1 cellular context compared by ENCODE assay signal in the genomic region with DNA sequence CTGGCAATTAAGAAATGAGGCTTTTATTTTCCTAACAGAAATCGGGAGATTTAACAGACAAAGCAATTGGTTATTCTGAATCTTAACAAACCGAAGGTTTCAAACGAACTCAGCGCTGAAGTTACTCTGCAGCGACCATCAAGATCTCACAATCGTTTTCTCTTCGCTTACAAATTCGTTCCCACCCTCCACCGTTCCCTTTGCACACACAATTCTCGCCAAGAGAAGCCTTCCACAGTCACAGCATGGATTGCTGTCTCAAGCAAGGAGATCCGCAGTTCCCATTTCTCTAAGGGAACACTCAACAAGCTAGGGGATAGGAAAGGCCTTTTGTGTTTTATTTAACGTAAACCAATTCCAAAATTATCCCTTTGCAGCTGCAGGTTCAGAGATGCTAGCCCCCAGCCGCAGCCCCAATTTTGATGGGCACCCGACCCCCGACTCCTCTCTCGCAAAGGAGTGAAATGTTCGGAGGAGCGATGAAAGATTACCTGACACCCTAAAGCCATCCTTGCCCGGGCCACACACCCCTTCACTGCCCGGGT.
TF ChIP-seq lines count a peak whose summit lies in the region.

No MANE protein-coding gene starts in this region.

TF ChIP-seq in HepG2, 621 proteins besides CTCF, POLR2A, EP300 and RAD21:
- TF ChIP-seq ZNF878 (CRISPR knock-in tag; IDR thresholded peaks at IDR 0.05), result 0 out of 2 replicates have a peak, but pooled peaks have one; percentile 8
- 0 out of 2 replicates have a peak, but pooled peaks have one; percentile 4 for TF ChIP-seq KAT8 (CRISPR knock-in tag; IDR thresholded peaks at IDR 0.05)
- 0 out of 2 replicates have a peak, but pooled peaks have one; percentile 7 for TF ChIP-seq HOXA9 (CRISPR knock-in tag; IDR thresholded peaks at IDR 0.05; ENCODE audit: borderline replicate concordance)
- no peak for TF ChIP-seq ZNF891 (CRISPR knock-in tag; IDR thresholded peaks at IDR 0.05)
